8 cellular contexts compared by ENCODE assay signal in genomic region chr10:31134303-31134928, GRCh38.
DNase-seq lines count a peak whose midpoint lies in the region; ATAC-seq and TF ChIP-seq lines count a peak whose summit lies in the region.

No MANE protein-coding gene starts in this region.

- peak overlapping the region; percentile 94 for H3K27ac Mint-ChIP-seq in stimulated activated naive B cell treated with anti-CD40 and anti-IgM and Interleukin-4, amounts not matched to agents 10 μg/mL and 1 μg/mL and 100 μg/mL, for 72 hours

- H3K9me3 Mint-ChIP-seq in stimulated activated naive B cell treated with anti-CD40 and anti-IgM and Interleukin-4, amounts not matched to agents 10 μg/mL and 1 μg/mL and 100 μg/mL, for 72 hours, result no peaks in the 10 kb centered on the region

- no peaks in the 10 kb centered on the region for H3K36me3 Mint-ChIP-seq in stimulated activated naive B cell treated with anti-CD40 and anti-IgM and Interleukin-4, amounts not matched to agents 10 μg/mL and 1 μg/mL and 100 μg/mL, for 72 hours

- peak overlapping the region; percentile 98 for H3K27ac ChIP-seq in AG04450 (ENCODE audit: low read depth, low read length)
- H3K27ac ChIP-seq in cingulate gyrus (ENCODE audit: low read depth, low read length), result peak overlapping the region; percentile 95
- H3K27ac ChIP-seq in left lung, result peak overlapping the region; percentile 69 to 83

- H3K4me3 Mint-ChIP-seq in stimulated activated naive B cell treated with anti-CD40 and anti-IgM and Interleukin-4, amounts not matched to agents 10 μg/mL and 1 μg/mL and 100 μg/mL, for 72 hours, result peak overlapping the region; percentile 85 to 86

- TF ChIP-seq CTCF in AG04450 (IDR thresholded peaks at IDR 0.05; ENCODE audit: low read depth, low read length), result no peak
- TF ChIP-seq CTCF in GM12875 (IDR thresholded peaks at IDR 0.05; ENCODE audit: borderline replicate concordance, insufficient read depth, low read depth, low read length), result no peak
- TF ChIP-seq CTCF in left lung (IDR thresholded peaks at IDR 0.05), result no peak

- peak overlapping the region; percentile 36 for H3K4me3 ChIP-seq in AG04450 (ENCODE audit: low read depth, low read length)
- H3K4me3 ChIP-seq in GM12875 (ENCODE audit: low read depth, low read length), result peak overlapping the region; percentile 48
- peak overlapping the region; percentile 30 to 52 for H3K4me3 ChIP-seq in left lung

- DNase-seq in AG04450 (ENCODE audit: low read depth, low spot score) (no peak), SK-N-DZ (ENCODE audit: low spot score) (peak; percentile 76), left lung (no peak), amniotic stem cell (lab: John Stamatoyannopoulos, UW) (no peak)
- peak; percentile 50 for DNase-seq in stimulated activated naive B cell treated with anti-CD40 and anti-IgM and Interleukin-4, amounts not matched to agents 10 μg/mL and 1 μg/mL and 100 μg/mL, for 72 hours

- peaks cover 22 to 48% of the 10 kb centered on the region in 2 donors for H3K4me1 Mint-ChIP-seq in stimulated activated naive B cell treated with anti-CD40 and anti-IgM and Interleukin-4, amounts not matched to agents 10 μg/mL and 1 μg/mL and 100 μg/mL, for 72 hours

- peak; percentile 49 for ATAC-seq in HG03432 (IDR thresholded peaks at IDR 0.05; ENCODE audit: unreplicated experiment)
- ATAC-seq in left lung, result peak; percentile 75
- peak; percentile 75 to 76 for ATAC-seq in stimulated activated naive B cell treated with anti-CD40 and anti-IgM and Interleukin-4, amounts not matched to agents 10 μg/mL and 1 μg/mL and 100 μg/mL, for 72 hours (replicated peaks)

- no peaks in the 10 kb centered on the region for H3K36me3 ChIP-seq in left lung

- H3K27me3 ChIP-seq in AG04450 (ENCODE audit: control insufficient read depth, insufficient read depth, low read length) (no peaks in the 10 kb centered on the region), left lung (no peaks in the 10 kb centered on the region)

- POLR2A ChIA-PET in AG04450 (lab: Yijun Ruan, JAX), result interaction anchor here (0.6 to 2.3 kb wide), 8 partner anchors 8 to 844 kb away, joined by 3 to 14 read pairs (median 4); partner anchors contain the start of gene ZNF438

- H3K4me1 ChIP-seq in left lung, result peaks cover 7 to 22% of the 10 kb centered on the region in 2 donors

- intact Hi-C loops in left lung (cut with DNase I), result loop anchor here in 1 of 2 donors (10.0 kb wide), 1 partner anchor 560 kb away; no protein-coding TSS in a partner anchor

- CTCF ChIA-PET in AG04450 (lab: Charles Lee), result interaction anchor here (0.6 kb wide), 1 partner anchor 352 kb away, joined by 3 read pairs; no protein-coding TSS in a partner anchor

- no peaks in the 10 kb centered on the region for H3K27me3 Mint-ChIP-seq in stimulated activated naive B cell treated with anti-CD40 and anti-IgM and Interleukin-4, amounts not matched to agents 10 μg/mL and 1 μg/mL and 100 μg/mL, for 72 hours

- H3K9me3 ChIP-seq in AG04450 (ENCODE audit: control insufficient read depth, insufficient read depth, low read length) (no peaks in the 10 kb centered on the region), left lung (no peaks in the 10 kb centered on the region)

Comparison
In these comparisons a context has a peak if more than half of its experiments do, and no peak if none do; other contexts are left out.
1. DNase-seq: peak in SK-N-DZ (single experiment) and stimulated activated naive B cell treated with anti-CD40 and anti-IgM and Interleukin-4, amounts not matched to agents 10 μg/mL and 1 μg/mL and 100 μg/mL, for 72 hours (single experiment); none in AG04450 (single experiment), left lung (0 of 2) and amniotic stem cell (single experiment).
2. Peak in every context shown above with its lines, with median percentiles within 50 percentile points of each other: H3K27ac ChIP-seq, H3K4me3 ChIP-seq and ATAC-seq.